Comparison of ENCODE assay signal across 8 cellular contexts in the genomic region with DNA sequence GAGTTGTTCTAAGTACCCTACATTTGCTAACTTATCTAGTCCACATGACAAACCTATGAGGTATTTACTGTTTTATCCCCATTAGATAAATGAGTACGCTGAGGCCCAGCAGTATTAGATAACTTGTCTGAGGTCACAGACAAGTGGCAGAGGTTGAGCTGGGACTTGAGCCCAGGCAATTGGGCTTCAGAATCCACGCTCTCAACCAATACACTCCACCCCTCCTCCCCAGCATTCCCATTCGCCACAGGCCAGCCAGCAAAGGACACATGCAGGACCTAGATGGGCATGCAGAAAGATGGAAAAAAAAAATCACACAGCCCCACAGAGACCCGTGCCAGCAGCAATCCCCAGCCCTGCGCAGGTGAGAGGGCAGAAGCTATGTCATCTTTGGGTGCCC. TPM values are rescaled to one million over a fixed set of nuclear protein-coding genes. Genes with fewer than 3 reads are reported as not detected.
DNase-seq lines count a peak whose midpoint lies in the region; ATAC-seq and TF ChIP-seq lines count a peak whose summit lies in the region.

No MANE protein-coding gene starts in this region.

- CTCF ChIA-PET in activated CD4-positive, alpha-beta T cell treated with anti-CD3 and anti-CD28 coated beads, Interleukin-2, amount 10 ng/mL, durations not matched to agents 7 days and 5 days (lab: Charles Lee): interaction anchor here (0.6 to 17.2 kb wide), 13 partner anchors 10 to 1683 kb away, joined by 3 to 309 read pairs (median 5); a partner anchor contains a TSS

- no peak for ATAC-seq in HG03520 (IDR thresholded peaks at IDR 0.05; ENCODE audit: unreplicated experiment)
- ATAC-seq in aorta (ENCODE audit: low FRiP score): no peak

- no peaks in the 10 kb centered on the region for H3K9me3 Mint-ChIP-seq in activated CD4-positive, alpha-beta T cell treated with anti-CD3 and anti-CD28 coated beads, Interleukin-2, amount 10 ng/mL, durations not matched to agents 7 days and 5 days
- no peaks in the 10 kb centered on the region for H3K9me3 Mint-ChIP-seq in brain

- H3K9ac ChIP-seq in muscle layer of colon (ENCODE audit: low read length): no peak overlapping the region

- TF ChIP-seq POLR2A in thyroid gland (IDR thresholded peaks at IDR 0.05): no peak

- H3K4me1 Mint-ChIP-seq in activated CD4-positive, alpha-beta T cell treated with anti-CD3 and anti-CD28 coated beads, Interleukin-2, amount 10 ng/mL, durations not matched to agents 7 days and 5 days: peaks cover 97% of the 10 kb centered on the region
- H3K4me1 Mint-ChIP-seq in brain: peaks cover 87% of the 10 kb centered on the region

- TF ChIP-seq CTCF in brain (conservative IDR thresholded peaks at IDR 0.05) (no peak), thyroid gland (IDR thresholded peaks at IDR 0.05) (no peak)

- peak overlapping the region in 1 of 2 donors; percentile 19 for H3K4me3 ChIP-seq in muscle layer of colon (ENCODE audit: low read depth in 1 of 2, low read length in 2 of 2)
- H3K4me3 ChIP-seq in thyroid gland (replicated peaks in 1 of 3): no peak overlapping the region
- H3K4me3 ChIP-seq in aorta (ENCODE audit: low read length in 2 of 2): no peak overlapping the region

- no peaks in the 10 kb centered on the region for H3K27me3 Mint-ChIP-seq in activated CD4-positive, alpha-beta T cell treated with anti-CD3 and anti-CD28 coated beads, Interleukin-2, amount 10 ng/mL, durations not matched to agents 7 days and 5 days
- no peaks in the 10 kb centered on the region for H3K27me3 Mint-ChIP-seq in brain

- H3K36me3 ChIP-seq in muscle layer of colon (ENCODE audit: insufficient read depth, low read length) (peaks cover 13% of the 10 kb centered on the region), thyroid gland (no peaks in the 10 kb centered on the region), aorta (ENCODE audit: control insufficient read depth in 1 of 2, insufficient read depth in 2 of 2, low read length in 1 of 2) (no peaks in the 10 kb centered on the region)

- H3K27ac ChIP-seq in muscle layer of colon (ENCODE audit: low read depth, low read length) (peak overlapping the region; percentile 85), thyroid gland (peak overlapping the region in 2 of 3 donors; percentile 94 to 98), aorta (ENCODE audit: low read depth in 1 of 2, low read length in 2 of 2) (no peak overlapping the region)

- 36 to 44% methylated on average over 5 of the region's 5 CpGs for WGBS in thyroid gland, 2 donors
- WGBS in aorta, 2 donors: 19 to 21% methylated on average over 5 of the region's 5 CpGs

- peak overlapping the region; percentile 73 for H3K4me3 Mint-ChIP-seq in activated CD4-positive, alpha-beta T cell treated with anti-CD3 and anti-CD28 coated beads, Interleukin-2, amount 10 ng/mL, durations not matched to agents 7 days and 5 days
- H3K4me3 Mint-ChIP-seq in brain: no peak overlapping the region

- no peak for DNase-seq in activated CD4-positive, alpha-beta T cell treated with anti-CD3 and anti-CD28 coated beads, Interleukin-2, amount 10 ng/mL, durations not matched to agents 7 days and 5 days
- DNase-seq in activated CD4-positive, alpha-beta T cell treated with anti-CD3 and anti-CD28 coated beads for 4 hours: no peak
- peak; percentile 30 to 44 for DNase-seq in thyroid gland
- no peak for DNase-seq in HuH-7 (ENCODE audit: low spot score)
- no peak for DNase-seq in aorta

- intact Hi-C loops in thyroid gland (cut with DNase I): no loop called here
- intact Hi-C loops in aorta (cut with DNase I): loop anchor here in 1 of 2 donors (2.0 kb wide), 1 partner anchor 27 kb away; no protein-coding TSS in a partner anchor

- H3K4me1 ChIP-seq in muscle layer of colon (ENCODE audit: insufficient read depth, low read length): peaks cover 97% of the 10 kb centered on the region
- H3K4me1 ChIP-seq in thyroid gland: peaks cover 90 to 100% of the 10 kb centered on the region in 2 donors
- peaks cover 7 to 15% of the 10 kb centered on the region in 2 donors for H3K4me1 ChIP-seq in aorta (ENCODE audit: control insufficient read depth in 1 of 2, insufficient read depth in 2 of 2, low read length in 2 of 2)

- peak overlapping the region; percentile 93 for H3K27ac Mint-ChIP-seq in activated CD4-positive, alpha-beta T cell treated with anti-CD3 and anti-CD28 coated beads, Interleukin-2, amount 10 ng/mL, durations not matched to agents 7 days and 5 days
- H3K27ac Mint-ChIP-seq in brain: peak overlapping the region in 4 of 5 experiments; percentile 10 to 52 (median 21)

- peaks cover 63% of the 10 kb centered on the region for H3K36me3 Mint-ChIP-seq in activated CD4-positive, alpha-beta T cell treated with anti-CD3 and anti-CD28 coated beads, Interleukin-2, amount 10 ng/mL, durations not matched to agents 7 days and 5 days (ENCODE audit: low read depth)
- no peaks in the 10 kb centered on the region for H3K36me3 Mint-ChIP-seq in brain

- POLR2A ChIA-PET in activated CD4-positive, alpha-beta T cell treated with anti-CD3 and anti-CD28 coated beads, Interleukin-2, amount 10 ng/mL, durations not matched to agents 7 days and 5 days (lab: Charles Lee): interaction anchor here (0.6 to 1.8 kb wide), 3 partner anchors 10 to 26 kb away, joined by 3 to 8 read pairs (median 3); no protein-coding TSS in a partner anchor

- H3K27me3 ChIP-seq in muscle layer of colon (ENCODE audit: control insufficient read depth in 1 of 2, insufficient read depth in 2 of 2, low read length in 2 of 2) (no peaks in the 10 kb centered on the region), thyroid gland (no peaks in the 10 kb centered on the region), aorta (ENCODE audit: control insufficient read depth in 1 of 2, insufficient read depth in 2 of 2, low read length in 1 of 2) (no peaks in the 10 kb centered on the region)

- H3K9me3 ChIP-seq in muscle layer of colon (ENCODE audit: low read length): no peaks in the 10 kb centered on the region
- no peaks in the 10 kb centered on the region for H3K9me3 ChIP-seq in thyroid gland
- no peaks in the 10 kb centered on the region for H3K9me3 ChIP-seq in aorta (ENCODE audit: control insufficient read depth, low read length)

RNA-seq across cellular contexts. Expression of a gene that starts 12.4 kb away (rescaled TPM):
- total RNA-seq in activated CD4-positive, alpha-beta T cell treated with anti-CD3 and anti-CD28 coated beads, Interleukin-2, amount 10 ng/mL, durations not matched to agents 7 days and 5 days: 100 to 1,000 TPM; 218 to 232 TPM
- polyA plus RNA-seq in brain (ENCODE audit: insufficient read depth, low read depth, low replicate concordance) (8.2 TPM), aorta (10 to 100 TPM; 17.0 to 93.4 TPM)
- total RNA-seq in thyroid gland (10 to 100 TPM; 44.5 to 61.9 (median 52.6) TPM), aorta (100 to 1,000 TPM; 144 to 192 TPM)

RNA-seq across cellular contexts. Expression of a gene that starts 34.3 kb away (rescaled TPM):
- 1 to 10 TPM; 7.9 to 9.1 TPM for total RNA-seq in activated CD4-positive, alpha-beta T cell treated with anti-CD3 and anti-CD28 coated beads, Interleukin-2, amount 10 ng/mL, durations not matched to agents 7 days and 5 days
- polyA plus RNA-seq in brain (ENCODE audit: insufficient read depth, low read depth, low replicate concordance) (77.4 TPM), aorta (10 to 100 TPM; 19.7 to 33.6 TPM)
- total RNA-seq in thyroid gland (100 to 1,000 TPM in 3 of 4 donors, 10 to 100 TPM in 1; 59.3 to 276 (median 187) TPM), aorta (10 to 100 TPM; 35.7 to 51.3 TPM)

RNA-seq across cellular contexts. Expression of a gene that starts 48.7 kb away (rescaled TPM):
- under 1 TPM in 1 of 2 experiments, not detected in 1; 0.15 TPM for total RNA-seq in activated CD4-positive, alpha-beta T cell treated with anti-CD3 and anti-CD28 coated beads, Interleukin-2, amount 10 ng/mL, durations not matched to agents 7 days and 5 days
- polyA plus RNA-seq in brain (ENCODE audit: insufficient read depth, low read depth, low replicate concordance) (10.3 TPM), aorta (100 to 1,000 TPM in 1 of 2 donors, 1 to 10 TPM in 1; 3.1 to 149 TPM)
- total RNA-seq in thyroid gland (100 to 1,000 TPM in 2 of 4 donors, 10 to 100 TPM in 2; 87.3 to 178 (median 125) TPM), aorta (100 to 1,000 TPM in 1 of 2 donors, 10 to 100 TPM in 1; 39.2 to 139 TPM)

Comparison
In these comparisons a context has a peak if more than half of its experiments do, and no peak if none do; other contexts are left out.
1. DNase-seq: peak in thyroid gland (2 of 2); none in activated CD4-positive, alpha-beta T cell treated with anti-CD3 and anti-CD28 coated beads, Interleukin-2, amount 10 ng/mL, durations not matched to agents 7 days and 5 days (single experiment), activated CD4-positive, alpha-beta T cell treated with anti-CD3 and anti-CD28 coated beads for 4 hours (0 of 2), HuH-7 (single experiment) and aorta (0 of 2).
2. H3K27ac ChIP-seq: peak in muscle layer of colon (single experiment) and thyroid gland (2 of 3); none in aorta (0 of 2).
3. RNA of a gene that starts 48.7 kb away (total RNA-seq): 87.3 to 178 TPM in thyroid gland and 39.2 to 139 TPM in aorta; 0.15 TPM in activated CD4-positive, alpha-beta T cell treated with anti-CD3 and anti-CD28 coated beads, Interleukin-2, amount 10 ng/mL, durations not matched to agents 7 days and 5 days; every median in the first group is over 10 times any median in the second.